Comparison of ENCODE assay signal across 8 cellular contexts in the genomic region with DNA sequence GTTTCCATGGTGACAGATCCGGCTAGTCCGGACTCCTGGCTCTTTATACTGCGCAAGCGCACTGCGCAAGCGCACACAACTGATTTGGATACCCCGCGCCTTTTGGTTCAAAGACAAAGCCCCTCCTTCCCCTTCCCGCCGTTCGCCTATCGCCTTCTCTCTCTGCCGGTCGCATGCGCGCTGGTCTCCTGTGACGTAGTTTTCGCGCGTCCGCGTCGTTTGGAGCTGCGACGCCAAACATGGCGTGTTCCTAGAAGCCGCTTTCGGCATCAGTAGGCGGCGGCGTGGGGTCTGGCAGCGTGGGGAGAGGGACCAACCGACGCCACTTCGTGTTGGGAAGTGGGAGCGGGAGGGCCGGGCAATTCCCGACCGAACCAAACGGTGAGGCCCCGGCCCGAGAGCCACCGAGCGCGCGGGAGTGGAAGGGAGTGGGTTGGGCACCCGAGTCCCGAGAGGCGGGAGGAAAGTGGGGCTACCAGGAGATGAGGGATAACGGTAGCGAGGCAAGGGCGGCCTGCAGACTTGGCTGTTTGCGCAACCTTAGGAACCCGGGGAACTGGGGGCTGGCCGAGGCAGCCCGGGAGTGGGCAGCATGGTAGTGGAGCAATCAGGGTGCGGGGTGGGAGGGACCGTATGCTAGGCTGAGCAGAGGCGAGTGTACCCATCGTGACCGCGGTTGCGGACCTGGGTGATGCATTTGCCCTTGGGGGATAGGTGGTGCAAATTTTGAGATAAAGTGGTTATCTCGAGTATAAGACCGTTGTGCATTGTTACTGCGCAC. TPM values are rescaled to one million over a fixed set of nuclear protein-coding genes. Genes with fewer than 3 reads are reported as not detected.
DNase-seq lines count a peak whose midpoint lies in the region; ATAC-seq and TF ChIP-seq lines count a peak whose summit lies in the region.

A gene (plus strand): TSS at position 215 of the 781 bp plus-strand sequence. CDS start 24,517 bp downstream, outside the sequence.

- ATAC-seq in HG02571 (IDR thresholded peaks at IDR 0.05; ENCODE audit: unreplicated experiment) (peak; percentile 97), gastroesophageal sphincter (peak; percentile 100)

- H3K9me2 ChIP-seq in SK-N-SH, result no peaks in the 10 kb centered on the region

- H3K4me1 ChIP-seq in SK-N-SH (ENCODE audit: control insufficient read depth in 1 of 2, insufficient read depth in 2 of 2, low read depth in 1 of 2, low read length in 1 of 2) (peaks cover 0 to 4% of the 10 kb centered on the region in 2 experiments; a peak in 2 of 4 replicates), gastroesophageal sphincter (peaks cover 0 to 29% (median 9%) of the 10 kb centered on the region in 3 donors), neutrophil (ENCODE audit: control insufficient read depth in 1 of 2, insufficient read depth in 1 of 2, low read depth in 1 of 2, low read length in 1 of 2) (peaks cover 16% of the 10 kb centered on the region in 2 experiments)

- TF ChIP-seq EP300 in SK-N-SH (IDR thresholded peaks at IDR 0.05; ENCODE audit: borderline replicate concordance in 1 of 2, low read depth in 1 of 2, low read length in 1 of 2) (no peak), gastroesophageal sphincter (IDR thresholded peaks at IDR 0.05) (no peak)

- H3K27ac ChIP-seq in SK-N-SH (ENCODE audit: low read depth in 2 of 2, low read length in 1 of 2) (peak within 1 kb of the TSS; percentile 84 to 91), gastroesophageal sphincter (peak within 1 kb of the TSS; percentile 24 to 86 (median 84)), neutrophil (peak within 1 kb of the TSS; percentile 36), substantia nigra (ENCODE audit: low read depth, low read length, poor library complexity, severe bottlenecking) (peak within 1 kb of the TSS; percentile 45)

- peak within 1 kb of the TSS; percentile 86 for H3K9ac ChIP-seq in SK-N-SH

- H3K4me3 ChIP-seq in SK-N-SH (ENCODE audit: low read depth in 2 of 2, low read length in 1 of 2) (peak within 1 kb of the TSS; percentile 76 to 93), gastroesophageal sphincter (peak within 1 kb of the TSS; percentile 85 to 97), neutrophil (ENCODE audit: low read depth in 1 of 2, low read length in 1 of 2) (peak within 1 kb of the TSS; percentile 93 to 94)

- DNase-seq in GM04504 (ENCODE audit: low read depth), result peak; percentile 98
- DNase-seq in NCI-H1048 (lab: John Stamatoyannopoulos, UW), result peak; percentile 96
- DNase-seq in SK-N-SH, result peak; percentile 96
- DNase-seq in activated naive CD4-positive, alpha-beta T cell treated with anti-CD3 and anti-CD28 coated beads, Interleukin-2, amount 50 U/mL, for 16 hours, result peak; percentile 98
- peak; percentile 90 to 100 (median 97) for DNase-seq in substantia nigra (lab: John Stamatoyannopoulos, UW)

- peaks cover 52% of the 10 kb centered on the region for H3K79me2 ChIP-seq in SK-N-SH (ENCODE audit: insufficient read depth)

- TF ChIP-seq CTCF in SK-N-SH (IDR thresholded peaks at IDR 0.05) (no peak), gastroesophageal sphincter (IDR thresholded peaks at IDR 0.05) (no peak), neutrophil (IDR thresholded peaks at IDR 0.05) (peak; percentile 14)

- TF ChIP-seq POLR2A in gastroesophageal sphincter (IDR thresholded peaks at IDR 0.05), result peak; percentile 64 to 78

- H4K20me1 ChIP-seq in SK-N-SH (ENCODE audit: insufficient read depth), result no peaks in the 10 kb centered on the region

- H3F3A ChIP-seq in SK-N-SH (replicated peaks; ENCODE audit: insufficient read depth), result no peaks in the 10 kb centered on the region

- 0 out of 2 replicates have a peak, but pooled peaks have one; percentile 3 for TF ChIP-seq RAD21 in SK-N-SH (IDR thresholded peaks at IDR 0.05; ENCODE audit: low read length)

- CTCF ChIA-PET in SK-N-SH (lab: Yijun Ruan, JAX), result interaction anchor here (1.3 kb wide), 1 partner anchor 9 kb away, joined by 3 read pairs; a partner anchor contains a TSS

- WGBS in SK-N-SH (ENCODE audit: low lambda C conversion rate), result under 1% methylated on average over 54 of the region's 66 CpGs
- WGBS in gastroesophageal sphincter (ENCODE audit: low coverage in 1 of 2), 2 donors, result 0% methylated on average over 8 to 10 of the region's 66 CpGs

- H3K36me3 ChIP-seq in SK-N-SH (replicated peaks in 1 of 2; ENCODE audit: control insufficient read depth in 1 of 2, insufficient read depth in 2 of 2, low read length in 1 of 2), result no peaks in the 10 kb centered on the region
- H3K36me3 ChIP-seq in gastroesophageal sphincter, result no peaks in the 10 kb centered on the region
- H3K36me3 ChIP-seq in neutrophil, result no peaks in the 10 kb centered on the region

- H2AFZ ChIP-seq in SK-N-SH (ENCODE audit: low read depth), result peak within 1 kb of the TSS; percentile 88

- no peaks in the 10 kb centered on the region for H3K9me3 ChIP-seq in SK-N-SH
- H3K9me3 ChIP-seq in gastroesophageal sphincter, result no peaks in the 10 kb centered on the region
- H3K9me3 ChIP-seq in neutrophil, result no peaks in the 10 kb centered on the region

- no peaks in the 10 kb centered on the region for H3K27me3 ChIP-seq in SK-N-SH (ENCODE audit: insufficient read depth)
- no peaks in the 10 kb centered on the region for H3K27me3 ChIP-seq in gastroesophageal sphincter
- H3K27me3 ChIP-seq in neutrophil, result no peaks in the 10 kb centered on the region

- peak within 1 kb of the TSS; percentile 77 for H3K4me2 ChIP-seq in SK-N-SH

- POLR2A ChIA-PET in SK-N-SH (lab: Yijun Ruan, JAX), result interaction anchor here (0.8 to 2.6 kb wide), 4 partner anchors 9 to 30 kb away, joined by 3 to 29 read pairs (median 3); a partner anchor contains a TSS

TF ChIP-seq in SK-N-SH, 30 proteins besides CTCF, POLR2A, EP300 and RAD21 (continues in another document):
- TF ChIP-seq TCF12 (IDR thresholded peaks at IDR 0.05) (no peak), ELF1 (IDR thresholded peaks at IDR 0.05) (no peak), RFX5 (IDR thresholded peaks at IDR 0.05; ENCODE audit: low read length) (no peak), NRF1 (IDR thresholded peaks at IDR 0.05; ENCODE audit: low read depth, low read length) (peak; percentile 92), TAF1 (IDR thresholded peaks at IDR 0.05; ENCODE audit: borderline replicate concordance, low read depth, low read length) (peak; percentile 59), JUND (IDR thresholded peaks at IDR 0.05) (no peak), EZH2phosphoT487 (IDR thresholded peaks at IDR 0.05; ENCODE audit: borderline replicate concordance, low read depth) (no peak), NFIC (IDR thresholded peaks at IDR 0.05; ENCODE audit: borderline replicate concordance) (no peak), RCOR1 (IDR thresholded peaks at IDR 0.05; ENCODE audit: low read length) (no peak), POLR2AphosphoS5 (IDR thresholded peaks at IDR 0.05; ENCODE audit: low read depth, low read length) (peak; percentile 78), GABPA (IDR thresholded peaks at IDR 0.05; ENCODE audit: low read depth) (no peak), SIN3A (IDR thresholded peaks at IDR 0.05; ENCODE audit: borderline replicate concordance, low read depth, low read length) (peak; percentile 49; the same call in 1 of the 2 replicates), SMC3 (IDR thresholded peaks at IDR 0.05; ENCODE audit: low read depth, low read length) (no peak), CHD2 (IDR thresholded peaks at IDR 0.05; ENCODE audit: low read length, partially characterized antibody) (peak; percentile 80)
- TF ChIP-seq, protein P1, sequence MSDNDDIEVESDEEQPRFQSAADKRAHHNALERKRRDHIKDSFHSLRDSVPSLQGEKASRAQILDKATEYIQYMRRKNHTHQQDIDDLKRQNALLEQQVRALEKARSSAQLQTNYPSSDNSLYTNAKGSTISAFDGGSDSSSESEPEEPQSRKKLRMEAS (IDR thresholded peaks at IDR 0.05; ENCODE audit: low read depth), result peak; percentile 76; the same call in 1 of the 2 replicates
- TF ChIP-seq, protein P2, sequence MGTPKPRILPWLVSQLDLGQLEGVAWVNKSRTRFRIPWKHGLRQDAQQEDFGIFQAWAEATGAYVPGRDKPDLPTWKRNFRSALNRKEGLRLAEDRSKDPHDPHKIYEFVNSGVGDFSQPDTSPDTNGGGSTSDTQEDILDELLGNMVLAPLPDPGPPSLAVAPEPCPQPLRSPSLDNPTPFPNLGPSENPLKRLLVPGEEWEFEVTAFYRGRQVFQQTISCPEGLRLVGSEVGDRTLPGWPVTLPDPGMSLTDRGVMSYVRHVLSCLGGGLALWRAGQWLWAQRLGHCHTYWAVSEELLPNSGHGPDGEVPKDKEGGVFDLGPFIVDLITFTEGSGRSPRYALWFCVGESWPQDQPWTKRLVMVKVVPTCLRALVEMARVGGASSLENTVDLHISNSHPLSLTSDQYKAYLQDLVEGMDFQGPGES (IDR thresholded peaks at IDR 0.05; ENCODE audit: low read depth, low read length), result 0 out of 2 replicates have a peak, but pooled peaks have one; percentile 31
- TF ChIP-seq, protein P3, sequence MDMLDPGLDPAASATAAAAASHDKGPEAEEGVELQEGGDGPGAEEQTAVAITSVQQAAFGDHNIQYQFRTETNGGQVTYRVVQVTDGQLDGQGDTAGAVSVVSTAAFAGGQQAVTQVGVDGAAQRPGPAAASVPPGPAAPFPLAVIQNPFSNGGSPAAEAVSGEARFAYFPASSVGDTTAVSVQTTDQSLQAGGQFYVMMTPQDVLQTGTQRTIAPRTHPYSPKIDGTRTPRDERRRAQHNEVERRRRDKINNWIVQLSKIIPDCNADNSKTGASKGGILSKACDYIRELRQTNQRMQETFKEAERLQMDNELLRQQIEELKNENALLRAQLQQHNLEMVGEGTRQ (IDR thresholded peaks at IDR 0.05; ENCODE audit: borderline replicate concordance, low read depth, low read length), result no peak
- TF ChIP-seq, protein P4, sequence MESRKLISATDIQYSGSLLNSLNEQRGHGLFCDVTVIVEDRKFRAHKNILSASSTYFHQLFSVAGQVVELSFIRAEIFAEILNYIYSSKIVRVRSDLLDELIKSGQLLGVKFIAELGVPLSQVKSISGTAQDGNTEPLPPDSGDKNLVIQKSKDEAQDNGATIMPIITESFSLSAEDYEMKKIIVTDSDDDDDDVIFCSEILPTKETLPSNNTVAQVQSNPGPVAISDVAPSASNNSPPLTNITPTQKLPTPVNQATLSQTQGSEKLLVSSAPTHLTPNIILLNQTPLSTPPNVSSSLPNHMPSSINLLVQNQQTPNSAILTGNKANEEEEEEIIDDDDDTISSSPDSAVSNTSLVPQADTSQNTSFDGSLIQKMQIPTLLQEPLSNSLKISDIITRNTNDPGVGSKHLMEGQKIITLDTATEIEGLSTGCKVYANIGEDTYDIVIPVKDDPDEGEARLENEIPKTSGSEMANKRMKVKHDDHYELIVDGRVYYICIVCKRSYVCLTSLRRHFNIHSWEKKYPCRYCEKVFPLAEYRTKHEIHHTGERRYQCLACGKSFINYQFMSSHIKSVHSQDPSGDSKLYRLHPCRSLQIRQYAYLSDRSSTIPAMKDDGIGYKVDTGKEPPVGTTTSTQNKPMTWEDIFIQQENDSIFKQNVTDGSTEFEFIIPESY (IDR thresholded peaks at IDR 0.05; ENCODE audit: borderline replicate concordance, low read depth), result no peak

RNA-seq across cellular contexts. Expression of the gene that starts here (rescaled TPM):
- 8.1 and 13.3 TPM in 2 replicates for polyA plus RNA-seq in SK-N-SH (2012; rRNA removed)
- polyA plus RNA-seq in SK-N-SH (2012; cell fraction: cytosol; rRNA removed), result 10.1 and 10.2 TPM in 2 replicates
- 11.1 and 17.0 TPM in 2 replicates for polyA plus RNA-seq in SK-N-SH (2012; cell fraction: nucleus; rRNA removed)
- 10 to 100 TPM; 15.8 to 25.1 (median 17.2) TPM for total RNA-seq in gastroesophageal sphincter

Comparison
In these comparisons a context has a peak if more than half of its experiments do, and no peak if none do; other contexts are left out.
1. Peak in every context shown above with its lines: DNase-seq, ATAC-seq, H3K4me3 ChIP-seq and H3K27ac ChIP-seq.
2. H3K27ac ChIP-seq: peak in every context shown above with its lines; median percentile 88 in SK-N-SH; 84 in gastroesophageal sphincter; 45 in substantia nigra; 36 in neutrophil.